10 cellular contexts compared by ENCODE assay signal in the genomic region with DNA sequence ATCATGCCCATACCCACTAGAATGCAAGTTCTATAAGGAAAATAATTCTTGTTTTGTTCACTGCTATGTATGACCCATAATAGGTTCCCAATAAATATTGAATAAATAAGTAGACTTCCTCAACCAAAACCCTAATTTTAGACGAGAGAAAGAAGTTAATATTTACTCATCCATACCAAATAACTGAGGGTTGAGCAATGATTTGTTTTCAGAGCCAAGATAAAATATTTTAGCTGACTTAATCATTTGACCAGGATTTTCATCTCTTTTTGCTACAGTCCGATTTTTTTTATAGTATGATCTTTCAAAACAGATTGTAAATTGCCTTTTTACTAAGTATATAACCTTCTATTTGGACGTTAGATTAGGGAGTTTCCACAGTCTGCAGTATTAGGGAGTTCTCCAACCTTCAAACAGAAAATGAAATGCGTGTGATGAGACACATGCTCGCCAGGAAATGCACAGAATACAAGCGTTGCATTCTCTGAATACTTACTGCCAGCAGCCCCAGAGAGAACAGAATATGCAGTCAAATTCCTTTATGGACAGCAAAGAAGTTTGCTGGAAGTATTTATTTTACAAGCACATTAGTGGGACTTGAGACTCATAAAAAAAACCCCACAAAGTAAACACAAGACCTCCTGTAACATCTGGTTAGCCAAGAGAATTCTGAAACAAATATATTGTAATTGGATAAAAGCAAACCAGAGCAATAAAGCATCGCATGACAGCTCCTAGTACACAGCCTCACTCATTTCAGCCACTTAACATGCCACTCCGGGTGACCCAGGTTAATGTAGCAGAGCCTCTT.
A peak's percentile ranks its signal among the peaks of the same experiment; 100 is the strongest.
DNase-seq lines count a peak whose midpoint lies in the region; FAIRE-seq and TF ChIP-seq lines count a peak whose summit lies in the region.
"Had no signal": no experiment of that assay in that cellular context is flagged by ENCODE, and none has a peak within 500 bp of the region (broad histone marks: within the 10 kb centered on the region; RNA-seq: fewer than 3 reads in every experiment).

No MANE protein-coding gene starts in this region.

- DNase-seq in GM23248 (peak; percentile 28), SK-N-MC (ENCODE audit: low read depth, low spot score) (peak; percentile 32), foreskin melanocyte (peak; percentile 88), urothelium cell line (ENCODE audit: low spot score) (peak; percentile 22), SJCRH30 (no peak), coronary artery (ENCODE audit: low spot score) (no peak), WERI-Rb-1 (no peak)
- DNase-seq: activated CD4-positive, alpha-beta T cell treated with anti-CD3 and anti-CD28 coated beads for 48 hours; GDM1; occipital lobe had no signal

- H3K9ac ChIP-seq in GM23248 (no peak overlapping the region), SK-N-MC (ENCODE audit: insufficient read length) (no peak overlapping the region)

- H3F3A ChIP-seq in GM23248 (ENCODE audit: insufficient read depth): peaks cover 7% of the 10 kb centered on the region; the same call in 1 of the 2 replicates

- FAIRE-seq in urothelium cell line (lab: Jason Lieb, UNC): no peak

- no peaks in the 10 kb centered on the region for H3K36me3 ChIP-seq in GM23248 (ENCODE audit: low read depth)
- no peaks in the 10 kb centered on the region for H3K36me3 ChIP-seq in SK-N-MC (ENCODE audit: insufficient read depth, low read length)
- H3K36me3 ChIP-seq in SJCRH30: no peaks in the 10 kb centered on the region
- H3K36me3 ChIP-seq in WERI-Rb-1: no peaks in the 10 kb centered on the region

- no peaks in the 10 kb centered on the region for H4K20me1 ChIP-seq in GM23248 (ENCODE audit: insufficient read depth)

- H3K27me3 ChIP-seq in GM23248 (replicated peaks; ENCODE audit: insufficient read depth) (peaks cover 4% of the 10 kb centered on the region; the same call in 1 of the 2 replicates), SJCRH30 (no peaks in the 10 kb centered on the region), WERI-Rb-1 (ENCODE audit: insufficient read depth, low read depth, severe bottlenecking) (peaks cover 40% of the 10 kb centered on the region)

- no peaks in the 10 kb centered on the region for H3K9me3 ChIP-seq in GM23248 (ENCODE audit: low read depth)
- H3K9me3 ChIP-seq in SK-N-MC (ENCODE audit: low read depth, low read length): no peaks in the 10 kb centered on the region
- H3K9me3 ChIP-seq in SJCRH30 (replicated peaks): no peaks in the 10 kb centered on the region
- H3K9me3 ChIP-seq in WERI-Rb-1 (ENCODE audit: severe bottlenecking): no peaks in the 10 kb centered on the region

- H3K79me2 ChIP-seq in GM23248 (ENCODE audit: insufficient read depth): no peaks in the 10 kb centered on the region

- peak overlapping the region; percentile 66 for H3K4me2 ChIP-seq in GM23248 (ENCODE audit: unreplicated experiment)

- in situ Hi-C loops in GM23248 (cut with MboI): no loop called here

- 0 to 2% methylated on average over 8 of the region's 8 CpGs for whole genome bisulfite sequencing in GM23248 (ENCODE audit: low coverage in 1 of 2, low lambda C conversion rate in 2 of 2, missing lambda C conversion rate in 2 of 2), 2 experiments

- H2AFZ ChIP-seq in GM23248: peak overlapping the region; percentile 47

- peak overlapping the region; percentile 44 for H3K4me3 ChIP-seq in GM23248
- H3K4me3 ChIP-seq in SK-N-MC: peak overlapping the region; percentile 62
- H3K4me3 ChIP-seq in SJCRH30: no peak overlapping the region
- no peak overlapping the region for H3K4me3 ChIP-seq in coronary artery
- H3K4me3 ChIP-seq in WERI-Rb-1 (ENCODE audit: low read depth, low read length): no peak overlapping the region

- H3K9me2 ChIP-seq in GM23248 (ENCODE audit: insufficient read depth): no peaks in the 10 kb centered on the region

- H3K27ac ChIP-seq in GM23248 (no peak overlapping the region), SK-N-MC (peak overlapping the region; percentile 77), SJCRH30 (no peak overlapping the region), coronary artery (no peak overlapping the region), WERI-Rb-1 (no peak overlapping the region)

- no peaks in the 10 kb centered on the region for H3K4me1 ChIP-seq in GM23248 (ENCODE audit: insufficient read depth)
- no peaks in the 10 kb centered on the region for H3K4me1 ChIP-seq in SJCRH30

- TF ChIP-seq CTCF in coronary artery (IDR thresholded peaks at IDR 0.05) (no peak), WERI-Rb-1 (IDR thresholded peaks at IDR 0.05; ENCODE audit: low read depth, low read length) (no peak)

Comparison
In these comparisons a context has a peak if more than half of its experiments do, and no peak if none do; other contexts are left out.
1. DNase-seq: peak in GM23248 (single experiment), SK-N-MC (single experiment), foreskin melanocyte (single experiment) and urothelium cell line (single experiment); none in SJCRH30 (0 of 2), coronary artery (single experiment) and WERI-Rb-1 (single experiment).
2. H3K4me3 ChIP-seq: peak in GM23248 (single experiment) and SK-N-MC (single experiment); none in SJCRH30 (single experiment), coronary artery (single experiment) and WERI-Rb-1 (single experiment).